Comparison of ENCODE assay signal across 20 cellular contexts in genomic region chr20:53124075-53124532, GRCh38.
DNase-seq lines count a peak whose midpoint lies in the region; ATAC-seq and TF ChIP-seq lines count a peak whose summit lies in the region.
"Had no signal": no experiment of that assay in that cellular context is flagged by ENCODE, and none has a peak within 500 bp of the region (broad histone marks: within the 10 kb centered on the region; RNA-seq: fewer than 3 reads in every experiment).

No MANE protein-coding gene starts in this region.

- H3K36me3 Mint-ChIP-seq in activated naive CD8-positive, alpha-beta T cell treated with anti-CD3 and anti-CD28 coated beads, Interleukin-2, amount 50 U/mL, for 24 hours (ENCODE audit: low read depth), result no peaks in the 10 kb centered on the region
- H3K36me3 Mint-ChIP-seq: WTC11 had no signal

- peaks cover 15% of the 10 kb centered on the region for H3K27me3 Mint-ChIP-seq in activated naive CD8-positive, alpha-beta T cell treated with anti-CD3 and anti-CD28 coated beads, Interleukin-2, amount 50 U/mL, for 24 hours
- H3K27me3 Mint-ChIP-seq: IgD-negative memory B cell had no signal

- H3K27ac Mint-ChIP-seq in activated naive CD8-positive, alpha-beta T cell treated with anti-CD3 and anti-CD28 coated beads, Interleukin-2, amount 50 U/mL, for 24 hours, result no peak overlapping the region
- H3K27ac Mint-ChIP-seq: IgD-negative memory B cell, WTC11 had no signal

- intact Hi-C loops in left ventricle myocardium inferior (cut with micrococcal nuclease), result no loop called here

- peaks cover 3% of the 10 kb centered on the region for H3K4me1 ChIP-seq in left ventricle myocardium inferior
- H3K4me1 ChIP-seq: stomach had no signal

- no peak for TF ChIP-seq CTCF in left ventricle myocardium inferior (IDR thresholded peaks at IDR 0.05; ENCODE audit: borderline replicate concordance)

- no peaks in the 10 kb centered on the region for H3K36me3 ChIP-seq in left ventricle myocardium inferior
- H3K36me3 ChIP-seq: stomach had no signal

- H3K4me1 Mint-ChIP-seq in activated naive CD8-positive, alpha-beta T cell treated with anti-CD3 and anti-CD28 coated beads, Interleukin-2, amount 50 U/mL, for 24 hours, result peaks cover 8% of the 10 kb centered on the region

- H3K9me3 Mint-ChIP-seq in activated naive CD8-positive, alpha-beta T cell treated with anti-CD3 and anti-CD28 coated beads, Interleukin-2, amount 50 U/mL, for 24 hours, result no peaks in the 10 kb centered on the region
- H3K9me3 Mint-ChIP-seq: IgD-negative memory B cell, WTC11 had no signal

- H3K9me3 ChIP-seq in left ventricle myocardium inferior (replicated peaks), result no peaks in the 10 kb centered on the region
- H3K9me3 ChIP-seq: stomach had no signal

- no peak overlapping the region for H3K4me3 Mint-ChIP-seq in activated naive CD8-positive, alpha-beta T cell treated with anti-CD3 and anti-CD28 coated beads, Interleukin-2, amount 50 U/mL, for 24 hours
- H3K4me3 Mint-ChIP-seq: IgD-negative memory B cell, WTC11 had no signal

- H3K27ac ChIP-seq in left ventricle myocardium inferior (replicated peaks), result peak overlapping the region; percentile 58
- H3K27ac ChIP-seq: hepatocyte, stomach had no signal

- H3K4me3 ChIP-seq in left ventricle myocardium inferior, result no peak overlapping the region
- H3K4me3 ChIP-seq: hepatocyte, lung, stomach had no signal

- ATAC-seq in GM21717 (IDR thresholded peaks at IDR 0.05; ENCODE audit: unreplicated experiment), result no peak
- ATAC-seq in activated naive CD8-positive, alpha-beta T cell treated with anti-CD3 and anti-CD28 coated beads, Interleukin-2, amount 50 U/mL, for 24 hours, result no peak
- no peak for ATAC-seq in HG02763 (IDR thresholded peaks at IDR 0.05; ENCODE audit: unreplicated experiment)
- ATAC-seq: WTC11 had no signal

- DNase-seq in GM03348 (ENCODE audit: low spot score) (peak; percentile 55), OCI-M1 (lab: John Stamatoyannopoulos, UW) (peak; percentile 27), left ventricle myocardium inferior (peak; percentile 40), stromal cell of bone marrow (ENCODE audit: low read depth) (peak; percentile 31), cerebellar cortex (ENCODE audit: low spot score) (no peak)
- DNase-seq in activated naive CD8-positive, alpha-beta T cell treated with anti-CD3 and anti-CD28 coated beads, Interleukin-2, amount 50 U/mL, for 24 hours, result no peak
- DNase-seq: activated CD4-positive, alpha-beta T cell treated with anti-CD3 and anti-CD28 coated beads, Interleukin-2, amount 50 U/mL, for 4 hours; activated CD8-positive, alpha-beta memory T cell treated with anti-CD3 and anti-CD28 coated beads, Interleukin-2, amount 50 U/mL, for 48 hours; dermis blood vessel endothelial cell; MM.1S; NCI-H1436; NCI-H524; RPMI8226; stomach had no signal

- H3K27me3 ChIP-seq in left ventricle myocardium inferior (ENCODE audit: low read depth), result no peaks in the 10 kb centered on the region
- H3K27me3 ChIP-seq: hepatocyte, stomach had no signal

Comparison
In these comparisons a context has a peak if more than half of its experiments do, and no peak if none do; other contexts are left out.
1. DNase-seq: peak in GM03348 (single experiment), OCI-M1 (single experiment), left ventricle myocardium inferior (single experiment) and stromal cell of bone marrow (single experiment); none in activated naive CD8-positive, alpha-beta T cell treated with anti-CD3 and anti-CD28 coated beads, Interleukin-2, amount 50 U/mL, for 24 hours (single experiment) and cerebellar cortex (single experiment).